16 cellular contexts compared by ENCODE assay signal in genomic region chr15:72420580-72420979, GRCh38.
"Had no signal": no experiment of that assay in that cellular context is flagged by ENCODE, and none has a peak within 500 bp of the region (broad histone marks: within the 10 kb centered on the region; RNA-seq: fewer than 3 reads in every experiment).

No MANE protein-coding gene starts in this region.

- DNase-seq: activated CD4-positive, alpha-beta memory T cell treated with anti-CD3 and anti-CD28 coated beads for 36 hours; activated CD8-positive, alpha-beta memory T cell treated with anti-CD3 and anti-CD28 coated beads, Interleukin-2, amount 10 ng/mL, durations not matched to agents 7 days and 5 days; activated naive CD4-positive, alpha-beta T cell treated with anti-CD3 and anti-CD28 coated beads for 36 hours; activated T-cell treated with anti-CD3 and anti-CD28 coated beads, Interleukin-2, amount 50 U/mL, for 1 hour; dermis blood vessel endothelial cell; effector memory CD8-positive, alpha-beta T cell; foreskin keratinocyte; glutamatergic neuron; nephron progenitor cell; occipital lobe; right cardiac atrium; stimulated activated CD4-positive, alpha-beta T cell treated with anti-CD3 and anti-CD28 coated beads, Interleukin-15, amount 100 ng/mL, for 24 hours; stimulated activated CD4-positive, alpha-beta T cell treated with anti-CD3 and anti-CD28 coated beads, Interleukin-4, amount 100 ng/mL, for 1 hour; stimulated activated naive CD4-positive, alpha-beta T cell treated with Interleukin-2 at 50 U/mL for 16 hours; substantia nigra; WERI-Rb-1 had no signal

- ATAC-seq: activated CD8-positive, alpha-beta memory T cell treated with anti-CD3 and anti-CD28 coated beads, Interleukin-2, amount 10 ng/mL, durations not matched to agents 7 days and 5 days; effector memory CD8-positive, alpha-beta T cell; foreskin keratinocyte; right cardiac atrium had no signal
